ENCODE assay signal across 16 cellular contexts in the genomic region with DNA sequence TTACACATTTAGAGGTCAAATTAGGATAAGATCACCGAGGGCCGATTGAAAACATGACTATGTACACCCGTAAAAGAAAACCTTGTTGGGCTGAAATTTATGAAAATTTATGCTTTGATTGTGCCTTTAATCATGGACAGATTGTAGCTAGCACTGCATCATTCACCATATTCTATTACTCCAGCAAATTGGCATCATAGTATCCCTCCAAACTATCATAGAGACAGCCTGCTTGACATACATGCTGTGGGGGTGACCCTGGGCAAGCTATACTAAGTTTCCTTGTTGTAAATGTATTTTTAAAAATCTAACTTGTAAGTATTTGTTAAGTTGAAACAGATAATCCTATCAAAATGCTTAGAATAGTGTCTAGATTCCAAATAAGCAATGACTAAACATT.
DNase-seq lines count a peak whose midpoint lies in the region; ATAC-seq, FAIRE-seq and TF ChIP-seq lines count a peak whose summit lies in the region.
"Had no signal": no experiment of that assay in that cellular context is flagged by ENCODE, and none has a peak within 500 bp of the region (broad histone marks: within the 10 kb centered on the region; RNA-seq: fewer than 3 reads in every experiment).

No MANE protein-coding gene starts in this region.

- no peak overlapping the region for H3K23ac ChIP-seq in H1 (ENCODE audit: insufficient read length)

- peaks cover 55% of the 10 kb centered on the region for H3K4me1 ChIP-seq in OCI-LY7 (ENCODE audit: insufficient read depth, low read length, poor library complexity, severe bottlenecking)
- peaks cover 0 to 9% (median 6%) of the 10 kb centered on the region in 4 experiments; a peak in 4 of 7 replicates for H3K4me1 ChIP-seq in H1 (replicated peaks in 1 of 4; ENCODE audit: control insufficient read depth in 3 of 4, insufficient read depth in 4 of 4, low read length in 3 of 4)
- H3K4me1 ChIP-seq in suprapubic skin = peaks cover 10% of the 10 kb centered on the region
- H3K4me1 ChIP-seq: gastrocnemius medialis had no signal

- no peak for FAIRE-seq in H1 (lab: Jason Lieb, UNC)

- POLR2A ChIA-PET in OCI-LY7 (lab: Charles Lee) (interaction anchor here (0.7 to 22.5 kb wide), 14 partner anchors 8 to 1681 kb away, joined by 3 to 505 read pairs (median 7); a partner anchor contains a TSS), H1 (lab: Charles Lee; ENCODE audit: partially characterized antibody) (interaction anchor here (0.8 to 40.4 kb wide), 18 partner anchors 11 to 1703 kb away, joined by 3 to 2731 read pairs (median 80); a partner anchor contains a TSS)

- H4K5ac ChIP-seq in H1 (ENCODE audit: insufficient read length, low read depth, low read length) = peak overlapping the region; percentile 39

- peak overlapping the region; percentile 42 for H3K4me2 ChIP-seq in OCI-LY7 (ENCODE audit: low read length)
- no peak overlapping the region; a peak in 1 of 4 replicates for H3K4me2 ChIP-seq in H1 (ENCODE audit: insufficient read depth in 1 of 2, low read depth in 2 of 2, low read length in 2 of 2)

- peak overlapping the region; percentile 72 for H3K4me3 ChIP-seq in OCI-LY7 (ENCODE audit: low read depth, low read length, poor library complexity, severe bottlenecking)
- H3K4me3 ChIP-seq in H1 (ENCODE audit: extremely low read depth in 1 of 4, insufficient read depth in 2 of 4, low read depth in 3 of 4, low read length in 4 of 4) = no peak overlapping the region
- no peak overlapping the region for H3K4me3 ChIP-seq in suprapubic skin
- H3K4me3 ChIP-seq: skin epidermis had no signal

- H2BK12ac ChIP-seq in H1 (ENCODE audit: low read depth, low read length) = no peak overlapping the region

- no peak overlapping the region for H2AK5ac ChIP-seq in H1 (ENCODE audit: low read depth, low read length)

- H3K27ac ChIP-seq in OCI-LY7 (ENCODE audit: low read depth, low read length, poor library complexity, severe bottlenecking) = peak overlapping the region; percentile 95
- H3K27ac ChIP-seq in H1 (ENCODE audit: low read depth, low read length) = peak overlapping the region; percentile 64; the same call in 1 of the 2 replicates
- no peak overlapping the region for H3K27ac ChIP-seq in suprapubic skin

- TF ChIP-seq EP300 in H1 (IDR thresholded peaks at IDR 0.05; ENCODE audit: borderline replicate concordance in 1 of 2, low read depth in 2 of 2, low read length in 2 of 2) (no peak), suprapubic skin (IDR thresholded peaks at IDR 0.05) (no peak)

- H4K91ac ChIP-seq in H1 (replicated peaks; ENCODE audit: insufficient read length, low read length) = peak overlapping the region; percentile 11

- no peaks in the 10 kb centered on the region for H3K9me3 ChIP-seq in OCI-LY7 (ENCODE audit: low read length)
- no peaks in the 10 kb centered on the region for H3K9me3 ChIP-seq in H1 (ENCODE audit: insufficient read depth in 2 of 2, low read depth in 1 of 2, low read length in 1 of 2)
- no peaks in the 10 kb centered on the region for H3K9me3 ChIP-seq in suprapubic skin
- H3K9me3 ChIP-seq: gastrocnemius medialis had no signal

- H3K9me2 ChIP-seq in OCI-LY7 (ENCODE audit: insufficient read depth, low read length) = no peaks in the 10 kb centered on the region

- no peak for ATAC-seq in activated T-cell treated with anti-CD3 and anti-CD28 coated beads, Interleukin-2, amount 50 U/mL, for 4 hours
- no peak for ATAC-seq in stimulated activated naive B cell treated with anti-CD40 and anti-IgM and Interleukin-4, amounts not matched to agents 10 μg/mL and 1 μg/mL and 100 μg/mL, for 72 hours (replicated peaks)
- ATAC-seq: gastrocnemius medialis had no signal

- H3K79me2 ChIP-seq in OCI-LY7 (ENCODE audit: insufficient read depth, low read depth, low read length) (peaks cover 6% of the 10 kb centered on the region; the same call in 1 of the 2 replicates), H1 (ENCODE audit: control insufficient read depth in 1 of 2, insufficient read depth in 2 of 2, low read length in 2 of 2) (0 out of 4 replicates have a peak, but pooled peaks cover 0 to 4% of the 10 kb centered on the region in 2 experiments)

- H3K56ac ChIP-seq in H1 (replicated peaks; ENCODE audit: insufficient read length, low read depth, low read length) = no peak overlapping the region

- H2BK5ac ChIP-seq in H1 (ENCODE audit: low read depth, low read length) = peak overlapping the region; percentile 67; the same call in 1 of the 2 replicates

- DNase-seq in activated T-cell treated with anti-CD3 and anti-CD28 coated beads, Interleukin-2, amount 50 U/mL, for 24 hours = no peak
- no peak for DNase-seq in activated T-cell treated with anti-CD3 and anti-CD28 coated beads, Interleukin-2, amount 50 U/mL, for 4 hours
- no peak for DNase-seq in OCI-LY7 (ENCODE audit: low spot score)
- no peak for DNase-seq in H1 (ENCODE audit: low read depth in 1 of 2, low spot score in 2 of 2)
- DNase-seq in stimulated activated naive B cell treated with anti-CD40 and anti-IgM and Interleukin-4, amounts not matched to agents 10 μg/mL and 1 μg/mL and 100 μg/mL, for 72 hours = no peak
- DNase-seq in AG08395 (ENCODE audit: low spot score) = no peak
- no peak for DNase-seq in NCI-H2107 treated with DMSO at 0.1 percent for 48 hours (lab: John Stamatoyannopoulos, UW; ENCODE audit: unreplicated experiment)
- DNase-seq in suprapubic skin (ENCODE audit: low spot score in 2 of 2) = no peak
- DNase-seq: activated CD4-positive, alpha-beta T cell treated with anti-CD3 and anti-CD28 coated beads, Interleukin-2, amount 50 U/mL, for 4 hours; gastrocnemius medialis; GF-D8; left cardiac atrium; naive B cell; NCI-H2107; NK-92 treated with Interleukin-12 subunit alpha and Interleukin-12 subunit beta, amount 100 ng/mL, for 24 hours had no signal

- peak overlapping the region; percentile 96 for H3K27ac Mint-ChIP-seq in activated T-cell treated with anti-CD3 and anti-CD28 coated beads, Interleukin-2, amount 50 U/mL, for 24 hours
- peak overlapping the region; percentile 67 for H3K27ac Mint-ChIP-seq in stimulated activated naive B cell treated with anti-CD40 and anti-IgM and Interleukin-4, amounts not matched to agents 10 μg/mL and 1 μg/mL and 100 μg/mL, for 72 hours

- no peaks in the 10 kb centered on the region for H3K27me3 Mint-ChIP-seq in activated T-cell treated with anti-CD3 and anti-CD28 coated beads, Interleukin-2, amount 50 U/mL, for 24 hours
- no peaks in the 10 kb centered on the region for H3K27me3 Mint-ChIP-seq in activated T-cell treated with anti-CD3 and anti-CD28 coated beads, Interleukin-2, amount 50 U/mL, for 4 hours (ENCODE audit: low read depth)
- H3K27me3 Mint-ChIP-seq in stimulated activated naive B cell treated with anti-CD40 and anti-IgM and Interleukin-4, amounts not matched to agents 10 μg/mL and 1 μg/mL and 100 μg/mL, for 72 hours = no peaks in the 10 kb centered on the region
- H3K27me3 Mint-ChIP-seq: naive B cell had no signal

- H3K4me1 Mint-ChIP-seq in activated T-cell treated with anti-CD3 and anti-CD28 coated beads, Interleukin-2, amount 50 U/mL, for 24 hours (ENCODE audit: low read depth) = peaks cover 45% of the 10 kb centered on the region
- peaks cover 28% of the 10 kb centered on the region for H3K4me1 Mint-ChIP-seq in activated T-cell treated with anti-CD3 and anti-CD28 coated beads, Interleukin-2, amount 50 U/mL, for 4 hours (ENCODE audit: low read depth)
- H3K4me1 Mint-ChIP-seq in stimulated activated naive B cell treated with anti-CD40 and anti-IgM and Interleukin-4, amounts not matched to agents 10 μg/mL and 1 μg/mL and 100 μg/mL, for 72 hours = peaks cover 28 to 47% of the 10 kb centered on the region in 2 donors

- 98% methylated on average over 3 of the region's 3 CpGs; no CpG with 5 or more reads in 1 of the 2 experiments for WGBS in H1 (ENCODE audit: extremely low coverage in 1 of 2, insufficient coverage in 1 of 2, insufficient read length in 1 of 2, insufficient replicate concordance in 2 of 2, low coverage in 1 of 2, low lambda C conversion rate in 2 of 2, missing lambda C conversion rate in 1 of 2), 2 experiments
- 87% methylated on average over 3 of the region's 3 CpGs for WGBS in suprapubic skin

- H3K36me3 ChIP-seq in OCI-LY7 (ENCODE audit: insufficient read depth, low read length) = no peaks in the 10 kb centered on the region
- no peaks in the 10 kb centered on the region; a peak in 1 of 8 replicates for H3K36me3 ChIP-seq in H1 (ENCODE audit: control insufficient read depth in 2 of 4, insufficient read depth in 4 of 4, low read length in 3 of 4)
- no peaks in the 10 kb centered on the region for H3K36me3 ChIP-seq in suprapubic skin
- H3K36me3 ChIP-seq: gastrocnemius medialis had no signal

- H3K27me3 ChIP-seq in H1 (replicated peaks in 1 of 4; ENCODE audit: control insufficient read depth in 3 of 4, extremely low read depth in 1 of 4, insufficient read depth in 3 of 4, low read length in 3 of 4) = no peaks in the 10 kb centered on the region
- peaks cover 6% of the 10 kb centered on the region for H3K27me3 ChIP-seq in suprapubic skin

- H3K79me1 ChIP-seq in H1 (ENCODE audit: low read depth, low read length) = no peaks in the 10 kb centered on the region

- BruUV-seq in OCI-LY7 (replicated peaks; lab: Mats Ljungman, UMichigan) = no TSS peak

- H3K4ac ChIP-seq in H1 (replicated peaks; ENCODE audit: insufficient read length, low read depth, low read length) = peak overlapping the region; percentile 36

- H2AFZ ChIP-seq in OCI-LY7 (ENCODE audit: low read length) (peak overlapping the region; percentile 27; the same call in 1 of the 2 replicates), H1 (ENCODE audit: low read length) (no peak overlapping the region)

- no peaks in the 10 kb centered on the region for H3K9me3 Mint-ChIP-seq in activated T-cell treated with anti-CD3 and anti-CD28 coated beads, Interleukin-2, amount 50 U/mL, for 24 hours
- H3K9me3 Mint-ChIP-seq in activated T-cell treated with anti-CD3 and anti-CD28 coated beads, Interleukin-2, amount 50 U/mL, for 4 hours = no peaks in the 10 kb centered on the region
- H3K9me3 Mint-ChIP-seq in stimulated activated naive B cell treated with anti-CD40 and anti-IgM and Interleukin-4, amounts not matched to agents 10 μg/mL and 1 μg/mL and 100 μg/mL, for 72 hours = peaks cover 0 to 3% of the 10 kb centered on the region in 2 donors

- H3K18ac ChIP-seq in H1 (ENCODE audit: extremely low read depth, low read length) = peak overlapping the region; percentile 17; the same call in 1 of the 2 replicates

- H2BK15ac ChIP-seq in H1 (ENCODE audit: low read length) = no peak overlapping the region

- no peak overlapping the region for H4K8ac ChIP-seq in H1 (ENCODE audit: extremely low read depth, insufficient read depth, low read length)

- TF ChIP-seq POLR2A in H1 (IDR thresholded peaks at IDR 0.05; ENCODE audit: control extremely low read depth in 1 of 2, low read depth in 2 of 2, low read length in 2 of 2) (no peak), suprapubic skin (IDR thresholded peaks at IDR 0.05) (no peak)

- intact Hi-C loops in OCI-LY7 (cut with micrococcal nuclease; ENCODE audit: unreplicated experiment) = loop anchor here (1.0 kb wide), 2 partner anchors 7 to 32 kb away; a partner anchor contains a TSS

- H2BK120ac ChIP-seq in H1 (replicated peaks; ENCODE audit: low read depth, low read length) = peak overlapping the region; percentile 73

- TF ChIP-seq CTCF in OCI-LY7 (conservative IDR thresholded peaks at IDR 0.05; ENCODE audit: low read length) = no peak
- TF ChIP-seq CTCF in H1 (IDR thresholded peaks at IDR 0.05; ENCODE audit: control extremely low read depth in 1 of 3, insufficient read depth in 1 of 3, low read depth in 1 of 3, low read length in 3 of 3) = no peak
- no peak for TF ChIP-seq CTCF in suprapubic skin (IDR thresholded peaks at IDR 0.05)

- peaks cover 7% of the 10 kb centered on the region for H3K36me3 Mint-ChIP-seq in activated T-cell treated with anti-CD3 and anti-CD28 coated beads, Interleukin-2, amount 50 U/mL, for 24 hours (ENCODE audit: low read depth)
- no peaks in the 10 kb centered on the region for H3K36me3 Mint-ChIP-seq in activated T-cell treated with anti-CD3 and anti-CD28 coated beads, Interleukin-2, amount 50 U/mL, for 4 hours (ENCODE audit: insufficient read depth)
- H3K36me3 Mint-ChIP-seq in stimulated activated naive B cell treated with anti-CD40 and anti-IgM and Interleukin-4, amounts not matched to agents 10 μg/mL and 1 μg/mL and 100 μg/mL, for 72 hours = peaks cover 8 to 34% of the 10 kb centered on the region in 2 donors
- H3K36me3 Mint-ChIP-seq: naive B cell had no signal

- TF ChIP-seq RAD21 in H1 (IDR thresholded peaks at IDR 0.05 in 1 of 2, conservative IDR thresholded peaks at IDR 0.05 in 1 of 2; ENCODE audit: low read depth in 2 of 2, low read length in 2 of 2) = no peak

- H3K14ac ChIP-seq in H1 (ENCODE audit: insufficient read length) = no peak overlapping the region

- H2BK20ac ChIP-seq in H1 (ENCODE audit: low read length) = peak overlapping the region; percentile 55; the same call in 1 of the 2 replicates

- peaks cover 8% of the 10 kb centered on the region for H3K23me2 ChIP-seq in H1 (ENCODE audit: low read depth, low read length)

- no peaks in the 10 kb centered on the region; the same call in 1 of the 2 replicates for H4K20me1 ChIP-seq in OCI-LY7 (ENCODE audit: insufficient read depth, low read length)
- peaks cover 0 to 2% of the 10 kb centered on the region in 2 experiments for H4K20me1 ChIP-seq in H1 (replicated peaks in 1 of 2; ENCODE audit: control insufficient read depth in 1 of 2, insufficient read depth in 2 of 2, low read length in 2 of 2)

- CTCF ChIA-PET in OCI-LY7 (lab: Charles Lee; ENCODE audit: unreplicated experiment) (no interaction called here), H1 (lab: Charles Lee; ENCODE audit: partially characterized antibody) (interaction anchor here (1.3 kb wide), 1 partner anchor 19 kb away, joined by 3 read pairs; no protein-coding TSS in a partner anchor)

- H3K9ac ChIP-seq in H1 (replicated peaks in 1 of 4; ENCODE audit: extremely low read depth in 1 of 4, low read depth in 3 of 4, low read length in 3 of 4) = no peak overlapping the region; a peak in 1 of 7 replicates

- H3K4me3 Mint-ChIP-seq in activated T-cell treated with anti-CD3 and anti-CD28 coated beads, Interleukin-2, amount 50 U/mL, for 24 hours = no peak overlapping the region
- no peak overlapping the region for H3K4me3 Mint-ChIP-seq in activated T-cell treated with anti-CD3 and anti-CD28 coated beads, Interleukin-2, amount 50 U/mL, for 4 hours
- peak overlapping the region in 1 of 2 donors; percentile 79 for H3K4me3 Mint-ChIP-seq in stimulated activated naive B cell treated with anti-CD40 and anti-IgM and Interleukin-4, amounts not matched to agents 10 μg/mL and 1 μg/mL and 100 μg/mL, for 72 hours
